ENCODE assay signal across 8 cellular contexts in the genomic region with DNA sequence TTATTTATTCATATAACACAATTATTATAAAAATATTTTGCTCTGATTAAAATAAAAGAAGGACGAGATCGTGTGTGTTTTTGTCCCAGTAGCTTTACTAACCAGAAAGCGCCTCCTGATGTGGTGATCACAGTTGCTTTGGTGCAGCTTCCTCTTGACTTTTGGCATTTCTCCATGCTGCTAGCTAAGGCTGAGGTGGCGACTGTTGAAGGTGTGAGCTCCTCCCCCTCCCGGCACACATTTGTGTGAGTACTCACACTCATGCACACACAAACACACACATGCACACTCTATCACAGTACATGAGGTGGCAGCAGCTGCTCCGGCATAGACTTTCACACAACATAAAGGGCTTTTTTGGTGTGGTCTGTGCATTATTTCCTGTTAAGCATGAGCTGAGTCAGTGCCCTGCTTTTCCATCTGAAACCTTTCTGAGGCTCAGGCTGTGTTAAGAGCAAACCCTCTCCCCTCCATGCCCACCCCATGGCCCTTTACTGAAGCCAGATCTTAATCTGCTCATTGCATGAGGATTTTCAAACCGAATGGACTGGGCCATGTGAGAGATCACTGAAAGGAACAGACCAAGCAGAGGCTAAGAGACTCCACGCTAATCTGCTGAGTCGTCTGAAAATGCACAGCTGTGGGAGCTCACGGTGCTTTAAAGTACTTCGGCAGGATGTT. TPM values are rescaled to one million over a fixed set of nuclear protein-coding genes. Genes with fewer than 3 reads are reported as not detected.
DNase-seq lines count a peak whose midpoint lies in the region; ATAC-seq, FAIRE-seq and TF ChIP-seq lines count a peak whose summit lies in the region.
"Not testable (repeated sequence)": the region's sequence is repeated elsewhere in the genome, so short reads cannot be mapped to it uniquely, and the experiment has no call there.

No MANE protein-coding gene starts in this region.

- TF ChIP-seq EP300 in transverse colon (IDR thresholded peaks at IDR 0.05; ENCODE audit: low read depth) = not testable (repeated sequence)

- not testable (repeated sequence) for H3K9me3 ChIP-seq in effector memory CD4-positive, alpha-beta T cell (ENCODE audit: control insufficient read depth, low read length); pancreas; transverse colon

- not testable (repeated sequence) for H3K4me1 ChIP-seq in effector memory CD4-positive, alpha-beta T cell (ENCODE audit: control insufficient read depth, insufficient read depth, low read length, poor library complexity, severe bottlenecking); pancreas; transverse colon

- not testable (repeated sequence) for H3K27me3 ChIP-seq in effector memory CD4-positive, alpha-beta T cell (replicated peaks; ENCODE audit: control insufficient read depth, insufficient read depth, low read length, poor library complexity, severe bottlenecking); pancreas; transverse colon

- DNase-seq in HCEC 1CT = peak; percentile 1
- DNase-seq in T follicular helper cell (ENCODE audit: low read depth) = peak; percentile 47
- DNase-seq in activated T-cell treated with anti-CD3 and anti-CD28 coated beads for 48 hours (ENCODE audit: low read depth) = peak; percentile 27
- peak; percentile 21 to 64 (median 38) for DNase-seq in effector memory CD4-positive, alpha-beta T cell
- DNase-seq in pancreas = peak in 5 of 6 donors; percentile 34 to 60 (median 46)
- DNase-seq in transverse colon = peak; percentile 21

- not testable (repeated sequence) for H3K4me3 ChIP-seq in effector memory CD4-positive, alpha-beta T cell (ENCODE audit: insufficient read depth, low read depth, low read length, poor library complexity, severe bottlenecking); transverse colon
- H3K4me3 ChIP-seq in pancreas = peak overlapping the region in 1 of 4 donors; percentile 10

- intact Hi-C loops in pancreas (cut with DNase I); transverse colon (cut with DNase I; ENCODE audit: low total_unique reads): not testable (repeated sequence)

- 6 to 8% methylated on average over 10 to 11 of the region's 11 CpGs for whole genome bisulfite sequencing in pancreas, 2 donors
- 9 to 19% methylated on average over 3 to 7 of the region's 11 CpGs for WGBS in transverse colon (ENCODE audit: low coverage in 1 of 2), 2 donors

- H3K27ac ChIP-seq in effector memory CD4-positive, alpha-beta T cell (ENCODE audit: insufficient read depth, low read length, poor library complexity, severe bottlenecking); transverse colon: not testable (repeated sequence)
- peak overlapping the region in 1 of 4 donors; percentile 41 for H3K27ac ChIP-seq in pancreas

- H3K36me3 ChIP-seq in effector memory CD4-positive, alpha-beta T cell (ENCODE audit: control insufficient read depth, insufficient read depth, low read length); pancreas; transverse colon: not testable (repeated sequence)

- in situ Hi-C loops in transverse colon (cut with MboI; ENCODE audit: low pct_ligation_motif_present in 1 of 4, low pct_unique_long_range_greater_than_20kb in 1 of 4, low sequenced_read_pairs in 3 of 4) = not testable (repeated sequence)

- ATAC-seq in GM18870 (IDR thresholded peaks at IDR 0.05; ENCODE audit: unreplicated experiment) = peak; percentile 71
- peak; percentile 74 for ATAC-seq in HG03378 (IDR thresholded peaks at IDR 0.05; ENCODE audit: unreplicated experiment)
- peak; percentile 81 to 96 (median 95) for ATAC-seq in pancreas

- not testable (repeated sequence) for TF ChIP-seq CTCF in pancreas (IDR thresholded peaks at IDR 0.05); transverse colon (IDR thresholded peaks at IDR 0.05)

- TF ChIP-seq POLR2A in transverse colon (IDR thresholded peaks at IDR 0.05) = not testable (repeated sequence)

- not testable (repeated sequence) for FAIRE-seq in pancreas (lab: Jason Lieb, UNC)

RNA-seq across cellular contexts. Expression of a gene that starts 53.3 kb away (rescaled TPM):
- under 1 TPM in 3 of 6 donors, not detected in 3; 0.08 to 0.19 (median 0.15) TPM for total RNA-seq in pancreas
- polyA plus RNA-seq in pancreas = under 1 TPM; 0.19 to 0.57 TPM
- total RNA-seq in transverse colon = under 1 TPM in 1 of 4 donors, not detected in 3; 0.16 TPM
